21 cellular contexts compared by ENCODE assay signal in the genomic region with DNA sequence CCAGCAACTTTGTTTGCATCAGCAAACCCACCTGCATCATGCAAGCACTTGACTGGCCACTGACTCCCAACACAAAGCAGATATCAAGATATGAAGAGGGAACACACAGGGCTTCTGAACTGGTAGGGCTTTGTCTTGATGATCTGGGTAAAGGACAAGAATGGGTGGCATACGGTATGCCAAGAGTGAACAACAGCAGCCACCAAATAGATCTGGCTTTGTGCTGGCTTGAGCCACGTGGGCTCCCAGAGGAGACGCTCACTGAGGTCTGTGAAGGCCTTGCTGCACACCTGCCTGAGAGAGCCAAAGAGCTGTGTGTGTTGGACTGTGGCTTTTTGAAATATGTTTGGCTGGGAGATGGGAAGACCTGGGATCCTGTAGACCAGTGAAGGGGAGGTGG. TPM values are rescaled to one million over a fixed set of nuclear protein-coding genes. Genes with fewer than 3 reads are reported as not detected.
"Had no signal": no experiment of that assay in that cellular context is flagged by ENCODE, and none has a peak within 500 bp of the region (broad histone marks: within the 10 kb centered on the region; RNA-seq: fewer than 3 reads in every experiment).

No MANE protein-coding gene starts in this region.

- H3K36me3 Mint-ChIP-seq: activated naive CD4-positive, alpha-beta T cell treated with anti-CD3 and anti-CD28 coated beads, Interleukin-2, amount 50 U/mL, for 24 hours had no signal

- H3K9me3 Mint-ChIP-seq: activated naive CD4-positive, alpha-beta T cell treated with anti-CD3 and anti-CD28 coated beads, Interleukin-2, amount 50 U/mL, for 24 hours; T-helper 1 cell treated with Interleukin-12 subunit alpha and Interleukin-12 subunit beta and Interleukin-4 antibody, amounts not matched to agents 30 μg/mL and 1 μg/mL, for 36 hours had no signal

- H3K4me1 Mint-ChIP-seq: activated naive CD4-positive, alpha-beta T cell treated with anti-CD3 and anti-CD28 coated beads, Interleukin-2, amount 50 U/mL, for 24 hours had no signal

- H3K27ac Mint-ChIP-seq: activated CD8-positive, alpha-beta T cell treated with anti-CD3 and anti-CD28 coated beads, Interleukin-2, amount 10 ng/mL, durations not matched to agents 7 days and 5 days; activated naive CD4-positive, alpha-beta T cell treated with anti-CD3 and anti-CD28 coated beads, Interleukin-2, amount 50 U/mL, for 24 hours; T-helper 1 cell treated with Interleukin-12 subunit alpha and Interleukin-12 subunit beta and Interleukin-4 antibody, amounts not matched to agents 30 μg/mL and 1 μg/mL, for 36 hours had no signal

- H3K27me3 ChIP-seq: breast epithelium, Peyer's patch had no signal

- H3K36me3 ChIP-seq: breast epithelium, Peyer's patch had no signal

- H3K27ac ChIP-seq: breast epithelium, Peyer's patch, RWPE1 had no signal

- DNase-seq: activated CD4-positive, alpha-beta T cell treated with anti-CD3 and anti-CD28 coated beads for 48 hours; activated CD4-positive, alpha-beta T cell treated with anti-CD3 and anti-CD28 coated beads, Interleukin-2, amount 50 U/mL, for 4 hours; activated CD4-positive, CD25-positive, alpha-beta regulatory T cell treated with anti-CD3 and anti-CD28 coated beads, Interleukin-2, amount 50 U/mL, for 72 hours; activated CD8-positive, alpha-beta memory T cell treated with anti-CD3 and anti-CD28 coated beads, Interleukin-2, amount 50 U/mL, for 48 hours; activated CD8-positive, alpha-beta T cell treated with anti-CD3 and anti-CD28 coated beads, Interleukin-2, amount 10 ng/mL, durations not matched to agents 7 days and 5 days; activated T-cell treated with anti-CD3 and anti-CD28 coated beads, Interleukin-2, amount 50 U/mL, for 1 hour; aorta; KG1; NCI-H1048; NCI-H146; NCI-H187 treated with DMSO at 0.1 percent for 48 hours; NCI-H2081 treated with DMSO at 0.1 percent for 48 hours; NCI-H446; NCI-H524; Peyer's patch; SHP77 treated with DMSO at 0.1 percent for 48 hours had no signal

- H3K9me3 ChIP-seq: breast epithelium, Peyer's patch had no signal

- H3K4me3 Mint-ChIP-seq: activated CD8-positive, alpha-beta T cell treated with anti-CD3 and anti-CD28 coated beads, Interleukin-2, amount 10 ng/mL, durations not matched to agents 7 days and 5 days; activated naive CD4-positive, alpha-beta T cell treated with anti-CD3 and anti-CD28 coated beads, Interleukin-2, amount 50 U/mL, for 24 hours; T-helper 1 cell treated with Interleukin-12 subunit alpha and Interleukin-12 subunit beta and Interleukin-4 antibody, amounts not matched to agents 30 μg/mL and 1 μg/mL, for 36 hours had no signal

- ATAC-seq: activated CD8-positive, alpha-beta T cell treated with anti-CD3 and anti-CD28 coated beads, Interleukin-2, amount 10 ng/mL, durations not matched to agents 7 days and 5 days had no signal

- H3K4me3 ChIP-seq: breast epithelium, Peyer's patch had no signal

- H3K4me1 ChIP-seq: Peyer's patch had no signal

RNA-seq across cellular contexts. Expression of gene FGF1, which starts 43.5 kb away (rescaled TPM):
- total RNA-seq: activated CD8-positive, alpha-beta T cell treated with anti-CD3 and anti-CD28 coated beads, Interleukin-2, amount 10 ng/mL, durations not matched to agents 7 days and 5 days; Peyer's patch; SK-MEL-5 had no signal
